3 cellular contexts compared by ENCODE assay signal in genomic region chr2:207867905-207868304, GRCh38.
TF ChIP-seq lines count a peak whose summit lies in the region.

No MANE protein-coding gene starts in this region.

TF ChIP-seq in liver, 16 proteins besides CTCF, POLR2A, EP300 and RAD21:
- no peak for TF ChIP-seq HNF4G (IDR thresholded peaks at IDR 0.05)
- TF ChIP-seq FOXA1 (IDR thresholded peaks at IDR 0.05): no peak
- TF ChIP-seq JUND (IDR thresholded peaks at IDR 0.05): peak; percentile 17 to 30
- TF ChIP-seq YY1 (IDR thresholded peaks at IDR 0.05): peak; percentile 66
- TF ChIP-seq SP1 (IDR thresholded peaks at IDR 0.05): peak; percentile 68
- TF ChIP-seq FOXA2 (IDR thresholded peaks at IDR 0.05): peak; percentile 69
- no peak for TF ChIP-seq GABPA (IDR thresholded peaks at IDR 0.05 in 1 of 2, conservative IDR thresholded peaks at IDR 0.05 in 1 of 2)
- TF ChIP-seq TAF1 (conservative IDR thresholded peaks at IDR 0.05): no peak
- TF ChIP-seq MAX (IDR thresholded peaks at IDR 0.05): peak; percentile 50
- TF ChIP-seq NR2F2 (IDR thresholded peaks at IDR 0.05): no peak
- TF ChIP-seq ATF3 (IDR thresholded peaks at IDR 0.05): peak; percentile 24
- TF ChIP-seq RXRA (IDR thresholded peaks at IDR 0.05): peak; percentile 78 to 79
- TF ChIP-seq EGR1 (IDR thresholded peaks at IDR 0.05; ENCODE audit: low read depth in 2 of 2): no peak
- TF ChIP-seq REST (IDR thresholded peaks at IDR 0.05): peak; percentile 83
- peak; percentile 35 for TF ChIP-seq ZBTB33 (IDR thresholded peaks at IDR 0.05)
- peak; percentile 74 to 77 for TF ChIP-seq HNF4A (conservative IDR thresholded peaks at IDR 0.05)

TF ChIP-seq in HepG2, 621 proteins besides CTCF, POLR2A, EP300 and RAD21:
- TF ChIP-seq PLRG1 (conservative IDR thresholded peaks at IDR 0.05): no peak
- TF ChIP-seq HOXD1 (CRISPR knock-in tag; IDR thresholded peaks at IDR 0.05): no peak
- no peak for TF ChIP-seq ZNF615 (CRISPR knock-in tag; IDR thresholded peaks at IDR 0.05; ENCODE audit: borderline replicate concordance)
- no peak for TF ChIP-seq RBM22 (optimal IDR thresholded peaks at IDR 0.05; ENCODE audit: low read length)
- TF ChIP-seq FOXO1 (CRISPR knock-in tag; IDR thresholded peaks at IDR 0.05): no peak
- no peak for TF ChIP-seq ZNF468 (CRISPR knock-in tag; IDR thresholded peaks at IDR 0.05)
- TF ChIP-seq LRRFIP1 (CRISPR knock-in tag; conservative IDR thresholded peaks at IDR 0.05): no peak
- no peak for TF ChIP-seq ZNF138 (CRISPR knock-in tag; IDR thresholded peaks at IDR 0.05; ENCODE audit: low read depth)
- TF ChIP-seq RAD51 (IDR thresholded peaks at IDR 0.05; ENCODE audit: borderline replicate concordance): no peak
- no peak for TF ChIP-seq DR1 (CRISPR knock-in tag; IDR thresholded peaks at IDR 0.05)
- no peak for TF ChIP-seq MXD4 (CRISPR knock-in tag; IDR thresholded peaks at IDR 0.05)
- TF ChIP-seq RBFOX2 (IDR thresholded peaks at IDR 0.05; ENCODE audit: low read depth, low read length): no peak
- TF ChIP-seq ZHX2 (IDR thresholded peaks at IDR 0.05; ENCODE audit: low read depth): no peak
- TF ChIP-seq ZHX2 (CRISPR knock-in tag; IDR thresholded peaks at IDR 0.05; ENCODE audit: borderline replicate concordance): no peak
- no peak for TF ChIP-seq SP2 (CRISPR knock-in tag; IDR thresholded peaks at IDR 0.05)

TF ChIP-seq in GM12878, 131 proteins besides CTCF, POLR2A, EP300 and RAD21:
- no peak for TF ChIP-seq SMARCA5 (IDR thresholded peaks at IDR 0.05)
- TF ChIP-seq ZBTB4 (CRISPR knock-in tag; IDR thresholded peaks at IDR 0.05): no peak
- no peak for TF ChIP-seq ZNF622 (IDR thresholded peaks at IDR 0.05)
- no peak for TF ChIP-seq BACH1 (IDR thresholded peaks at IDR 0.05; ENCODE audit: borderline replicate concordance)
- TF ChIP-seq ZNF207 (IDR thresholded peaks at IDR 0.05; ENCODE audit: borderline replicate concordance): no peak
- TF ChIP-seq CREM (IDR thresholded peaks at IDR 0.05; ENCODE audit: low read depth): no peak
- no peak for TF ChIP-seq ZNF687 (IDR thresholded peaks at IDR 0.05)
- no peak for TF ChIP-seq EED (IDR thresholded peaks at IDR 0.05; ENCODE audit: low read depth)
- TF ChIP-seq PML (IDR thresholded peaks at IDR 0.05; ENCODE audit: low read length): no peak
- no peak for TF ChIP-seq CBX3 (IDR thresholded peaks at IDR 0.05; ENCODE audit: borderline replicate concordance, low read depth)
- TF ChIP-seq NFYA (IDR thresholded peaks at IDR 0.05; ENCODE audit: borderline replicate concordance, low read depth, low read length): no peak
